In genomic region chr4:153669838-153670237, GRCh38 we compare ENCODE assay signal across 27 cellular contexts.
"Had no signal": no experiment of that assay in that cellular context is flagged by ENCODE, and none has a peak within 500 bp of the region (broad histone marks: within the 10 kb centered on the region; RNA-seq: fewer than 3 reads in every experiment).

No MANE protein-coding gene starts in this region.

- H3K9me3 ChIP-seq: suprapubic skin, testis, thoracic aorta, thyroid gland, transverse colon, upper lobe of left lung, upper lobe of right lung, uterus, vagina had no signal

- H3K4me3 Mint-ChIP-seq: stimulated activated effector memory CD8-positive, alpha-beta T cell treated with anti-CD3 and anti-CD28 coated beads, Interleukin-12 subunit alpha, Interleukin-12 subunit beta, amount 100 ng/mL, for 72 hours; stimulated activated memory B cell treated with anti-CD40 and anti-IgM and Interleukin-4, amounts not matched to agents 10 μg/mL and 1 μg/mL and 100 μg/mL, for 72 hours; stimulated activated naive B cell treated with anti-CD40 and anti-IgM and Interleukin-4, amounts not matched to agents 10 μg/mL and 1 μg/mL and 100 μg/mL, for 72 hours; stimulated activated naive CD8-positive, alpha-beta T cell treated with anti-CD3 and anti-CD28 coated beads, Interleukin-15, Interleukin-2, amounts not matched to agents 100 ng/mL and 50 ng/mL, for 24 hours; type B pancreatic cell had no signal

- H3K36me3 Mint-ChIP-seq: stimulated activated effector memory CD8-positive, alpha-beta T cell treated with anti-CD3 and anti-CD28 coated beads, Interleukin-12 subunit alpha, Interleukin-12 subunit beta, amount 100 ng/mL, for 72 hours; type B pancreatic cell had no signal

- H3K4me1 ChIP-seq: stomach, suprapubic skin, testis, thyroid gland, tibial artery, tibial nerve, transverse colon, upper lobe of left lung, upper lobe of right lung, uterus, vagina had no signal

- DNase-seq: stimulated activated CD4-positive, alpha-beta T cell treated with anti-CD3 and anti-CD28 coated beads, Interleukin-2, amount 100 ng/mL, for 24 hours; stimulated activated CD4-positive, alpha-beta T cell treated with anti-CD3 and anti-CD28 coated beads, Interleukin-2, amount 100 ng/mL, for 48 hours; stimulated activated CD4-positive, alpha-beta T cell treated with anti-CD3 and anti-CD28 coated beads, Interleukin-4, amount 100 ng/mL, for 1 hour; stimulated activated CD4-positive, alpha-beta T cell treated with anti-CD3 and anti-CD28 coated beads, Interleukin-4, amount 100 ng/mL, for 24 hours; stimulated activated CD4-positive, alpha-beta T cell treated with anti-CD3 and anti-CD28 coated beads, Interleukin-4, amount 100 ng/mL, for 4 hours; stimulated activated CD8-positive, alpha-beta memory T cell treated with anti-CD3 and anti-CD28 coated beads, Interleukin-4, amount 100 ng/mL, for 48 hours; stimulated activated naive B cell treated with anti-CD40 and anti-IgM and Interleukin-4, amounts not matched to agents 10 μg/mL and 1 μg/mL and 100 μg/mL, for 72 hours; stimulated activated naive CD4-positive, alpha-beta T cell; stimulated activated naive CD4-positive, alpha-beta T cell treated with Interleukin-2 at 50 U/mL for 16 hours; stomach; substantia nigra; testis; thyroid gland; tibial artery; transverse colon; trophoblast cell; upper lobe of left lung; upper lobe of right lung; uterus had no signal

- H3K36me3 ChIP-seq: stomach, suprapubic skin, thoracic aorta, thyroid gland, tibial artery, tibial nerve, transverse colon, upper lobe of left lung, upper lobe of right lung, uterus, vagina had no signal

- H3K27ac ChIP-seq: stomach, suprapubic skin, testis, thoracic aorta, thyroid gland, tibial artery, tibial nerve, transverse colon, upper lobe of left lung, upper lobe of right lung, uterus, vagina had no signal

- ATAC-seq: stimulated activated effector memory CD8-positive, alpha-beta T cell treated with anti-CD3 and anti-CD28 coated beads, Interleukin-12 subunit alpha, Interleukin-12 subunit beta, amount 100 ng/mL, for 72 hours; stimulated activated memory B cell treated with anti-CD40 and anti-IgM and Interleukin-4, amounts not matched to agents 10 μg/mL and 1 μg/mL and 100 μg/mL, for 72 hours; stimulated activated naive B cell treated with anti-CD40 and anti-IgM and Interleukin-4, amounts not matched to agents 10 μg/mL and 1 μg/mL and 100 μg/mL, for 72 hours; upper lobe of right lung had no signal

- H3K27ac Mint-ChIP-seq: stimulated activated effector memory CD8-positive, alpha-beta T cell treated with anti-CD3 and anti-CD28 coated beads, Interleukin-12 subunit alpha, Interleukin-12 subunit beta, amount 100 ng/mL, for 72 hours; stimulated activated memory B cell treated with anti-CD40 and anti-IgM and Interleukin-4, amounts not matched to agents 10 μg/mL and 1 μg/mL and 100 μg/mL, for 72 hours; stimulated activated naive B cell treated with anti-CD40 and anti-IgM and Interleukin-4, amounts not matched to agents 10 μg/mL and 1 μg/mL and 100 μg/mL, for 72 hours; stimulated activated naive CD8-positive, alpha-beta T cell treated with anti-CD3 and anti-CD28 coated beads, Interleukin-15, Interleukin-2, amounts not matched to agents 100 ng/mL and 50 ng/mL, for 24 hours; type B pancreatic cell had no signal

- H3K4me1 Mint-ChIP-seq: stimulated activated effector memory CD8-positive, alpha-beta T cell treated with anti-CD3 and anti-CD28 coated beads, Interleukin-12 subunit alpha, Interleukin-12 subunit beta, amount 100 ng/mL, for 72 hours; stimulated activated memory B cell treated with anti-CD40 and anti-IgM and Interleukin-4, amounts not matched to agents 10 μg/mL and 1 μg/mL and 100 μg/mL, for 72 hours; stimulated activated naive B cell treated with anti-CD40 and anti-IgM and Interleukin-4, amounts not matched to agents 10 μg/mL and 1 μg/mL and 100 μg/mL, for 72 hours had no signal

- H3K27me3 ChIP-seq: stomach, suprapubic skin, testis, thyroid gland, tibial artery, tibial nerve, upper lobe of left lung, upper lobe of right lung, uterus, vagina had no signal

- H3K4me3 ChIP-seq: stomach, suprapubic skin, testis, thoracic aorta, thyroid gland, tibial artery, tibial nerve, transverse colon, upper lobe of left lung, upper lobe of right lung, uterus, vagina had no signal
